ENCODE assay signal across 1 cellular context in the genomic region with DNA sequence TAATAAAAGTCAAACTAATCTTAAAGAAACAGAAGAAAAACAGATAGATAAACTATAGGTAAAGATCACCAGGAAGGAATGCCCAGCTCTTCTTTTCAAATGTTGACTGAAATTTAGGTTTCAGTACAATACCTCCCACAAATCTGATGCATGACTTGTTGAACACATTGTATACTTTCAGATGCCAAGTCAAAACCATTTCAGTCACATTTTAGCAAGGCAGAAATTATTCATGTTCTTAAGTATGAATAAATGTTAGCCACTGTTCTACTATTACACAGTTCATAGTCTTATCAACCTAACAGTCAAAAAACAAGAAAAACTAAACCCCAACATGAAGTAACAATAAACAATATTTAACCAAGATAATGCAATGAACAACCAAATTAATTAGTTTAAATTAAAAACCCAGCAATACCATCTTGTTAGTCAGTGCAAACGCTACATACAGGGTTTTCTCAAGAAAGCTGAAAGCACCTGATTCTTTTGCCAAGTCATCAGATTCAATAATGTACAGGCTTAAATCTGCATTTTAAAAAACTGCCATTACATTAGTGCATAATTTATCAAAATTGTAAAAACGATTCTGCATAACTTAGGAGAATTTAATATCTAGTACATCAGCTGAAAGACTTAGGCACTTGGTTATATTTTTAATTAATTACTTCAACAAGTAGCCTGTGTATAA.
TF ChIP-seq lines count a peak whose summit lies in the region.

No MANE protein-coding gene starts in this region.

TF ChIP-seq in HepG2, 621 proteins besides CTCF, POLR2A, EP300 and RAD21 (continued from another document):
- TF ChIP-seq HMG20B (CRISPR knock-in tag; conservative IDR thresholded peaks at IDR 0.05) (no peak), MAFK (conservative IDR thresholded peaks at IDR 0.05 in 1 of 2, IDR thresholded peaks at IDR 0.05 in 1 of 2; ENCODE audit: low read length in 2 of 2) (peak; percentile 68 to 78)
